Comparison of ENCODE assay signal across 24 cellular contexts in genomic region chr7:110371709-110372108, GRCh38.
"Had no signal": no experiment of that assay in that cellular context is flagged by ENCODE, and none has a peak within 500 bp of the region (broad histone marks: within the 10 kb centered on the region; RNA-seq: fewer than 3 reads in every experiment).

No MANE protein-coding gene starts in this region.

- H3K27me3 Mint-ChIP-seq: activated CD4-positive, alpha-beta memory T cell treated with anti-CD3 and anti-CD28 coated beads for 36 hours; activated CD4-positive, alpha-beta T cell treated with anti-CD3 and anti-CD28 coated beads for 36 hours; activated CD4-positive, alpha-beta T cell treated with anti-CD3 and anti-CD28 coated beads, Interleukin-2, amount 10 ng/mL, durations not matched to agents 24 days and 14 days; activated naive CD8-positive, alpha-beta T cell; activated T-helper 17 cell treated with anti-CD3 and anti-CD28 coated beads, Interleukin-2, amount 50 U/mL, for 72 hours; central memory CD8-positive, alpha-beta T cell; dendritic cell treated with granulocyte-macrophage colony-stimulating factor and Interleukin-4, amounts not matched to agents 40 ng/mL and 50 ng/mL, for 4 days had no signal

- H3K4me3 Mint-ChIP-seq: activated CD4-positive, alpha-beta memory T cell treated with anti-CD3 and anti-CD28 coated beads for 36 hours; activated CD4-positive, alpha-beta T cell treated with anti-CD3 and anti-CD28 coated beads for 36 hours; activated CD4-positive, alpha-beta T cell treated with anti-CD3 and anti-CD28 coated beads, Interleukin-2, amount 10 ng/mL, durations not matched to agents 24 days and 14 days; activated naive CD8-positive, alpha-beta T cell; activated T-cell treated with anti-CD3 and anti-CD28 coated beads, Interleukin-2, amount 50 U/mL, for 4 hours; activated T-helper 17 cell treated with anti-CD3 and anti-CD28 coated beads, Interleukin-2, amount 50 U/mL, for 72 hours; central memory CD8-positive, alpha-beta T cell; dendritic cell treated with granulocyte-macrophage colony-stimulating factor and Interleukin-4, amounts not matched to agents 40 ng/mL and 50 ng/mL, for 4 days; endodermal cell had no signal

- H3K27me3 ChIP-seq: brain microvascular endothelial cell, dorsolateral prefrontal cortex had no signal

- H3K27ac ChIP-seq: brain microvascular endothelial cell, coronary artery, dorsolateral prefrontal cortex had no signal

- ATAC-seq: activated CD4-positive, alpha-beta T cell treated with anti-CD3 and anti-CD28 coated beads for 36 hours; activated T-cell treated with anti-CD3 and anti-CD28 coated beads, Interleukin-2, amount 50 U/mL, for 4 hours; activated T-helper 17 cell treated with anti-CD3 and anti-CD28 coated beads, Interleukin-2, amount 50 U/mL, for 72 hours; esophagus mucosa had no signal

- H3K4me3 ChIP-seq: coronary artery, dorsolateral prefrontal cortex had no signal

- H3K27ac Mint-ChIP-seq: activated CD4-positive, alpha-beta memory T cell treated with anti-CD3 and anti-CD28 coated beads for 36 hours; activated CD4-positive, alpha-beta T cell treated with anti-CD3 and anti-CD28 coated beads for 36 hours; activated CD4-positive, alpha-beta T cell treated with anti-CD3 and anti-CD28 coated beads, Interleukin-2, amount 10 ng/mL, durations not matched to agents 24 days and 14 days; activated naive CD8-positive, alpha-beta T cell; activated T-helper 17 cell treated with anti-CD3 and anti-CD28 coated beads, Interleukin-2, amount 50 U/mL, for 72 hours; dendritic cell treated with granulocyte-macrophage colony-stimulating factor and Interleukin-4, amounts not matched to agents 40 ng/mL and 50 ng/mL, for 4 days; endodermal cell had no signal

- H3K4me1 Mint-ChIP-seq: activated CD4-positive, alpha-beta T cell treated with anti-CD3 and anti-CD28 coated beads for 36 hours; activated CD4-positive, alpha-beta T cell treated with anti-CD3 and anti-CD28 coated beads, Interleukin-2, amount 10 ng/mL, durations not matched to agents 24 days and 14 days; activated T-helper 17 cell treated with anti-CD3 and anti-CD28 coated beads, Interleukin-2, amount 50 U/mL, for 72 hours; central memory CD8-positive, alpha-beta T cell had no signal

- H3K9me3 Mint-ChIP-seq: activated CD4-positive, alpha-beta memory T cell treated with anti-CD3 and anti-CD28 coated beads for 36 hours; activated CD4-positive, alpha-beta T cell treated with anti-CD3 and anti-CD28 coated beads, Interleukin-2, amount 10 ng/mL, durations not matched to agents 24 days and 14 days; activated T-helper 17 cell treated with anti-CD3 and anti-CD28 coated beads, Interleukin-2, amount 50 U/mL, for 72 hours had no signal

- H3K36me3 ChIP-seq: brain microvascular endothelial cell had no signal

- DNase-seq: activated CD4-positive, alpha-beta memory T cell treated with anti-CD3 and anti-CD28 coated beads for 36 hours; activated CD4-positive, alpha-beta T cell treated with anti-CD3 and anti-CD28 coated beads for 36 hours; activated CD4-positive, alpha-beta T cell treated with anti-CD3 and anti-CD28 coated beads, Interleukin-2, amount 10 ng/mL, durations not matched to agents 24 days and 14 days; activated CD4-positive, CD25-positive, alpha-beta regulatory T cell; activated CD4-positive, CD25-positive, alpha-beta regulatory T cell treated with anti-CD3 and anti-CD28 coated beads, Interleukin-2, amount 50 U/mL, for 72 hours; activated effector memory CD4-positive, alpha-beta T cell treated with Interleukin-2 at 50 U/mL for 16 hours; activated gamma-delta T cell treated with Interleukin-2 at 50 U/mL for 16 hours; activated naive CD4-positive, alpha-beta T cell treated with anti-CD3 and anti-CD28 coated beads, Interleukin-2, amount 50 U/mL, for 16 hours; activated naive CD4-positive, alpha-beta T cell treated with Interleukin-2 at 50 U/mL for 16 hours; activated T-cell treated with anti-CD3 and anti-CD28 coated beads, Interleukin-2, amount 50 U/mL, for 4 hours; amniotic stem cell; anterior cingulate cortex; brain microvascular endothelial cell; dorsolateral prefrontal cortex; effector memory CD4-positive, alpha-beta T cell; endodermal cell; foreskin fibroblast; T-helper 2 cell had no signal

- H3K36me3 Mint-ChIP-seq: activated CD4-positive, alpha-beta memory T cell treated with anti-CD3 and anti-CD28 coated beads for 36 hours had no signal
